In genomic region chr4:4801013-4801412, GRCh38 we compare ENCODE assay signal across 24 cellular contexts. TPM values are rescaled to one million over a fixed set of nuclear protein-coding genes. Genes with fewer than 3 reads are reported as not detected.
DNase-seq lines count a peak whose midpoint lies in the region; TF ChIP-seq lines count a peak whose summit lies in the region.
"Had no signal": no experiment of that assay in that cellular context is flagged by ENCODE, and none has a peak within 500 bp of the region (broad histone marks: within the 10 kb centered on the region; RNA-seq: fewer than 3 reads in every experiment).

No MANE protein-coding gene starts in this region.

- in situ Hi-C loops in brain microvascular endothelial cell (cut with HindIII; ENCODE audit: low pct_ligation_motif_present, low sequenced_read_pairs), result no loop called here

- peak; percentile 56 for DNase-seq in AG04449 (ENCODE audit: low read depth, low spot score)
- peak; percentile 50 for DNase-seq in HFFc6
- DNase-seq in brain microvascular endothelial cell, result peak; percentile 21
- DNase-seq in mesenchymal stem cell, result no peak
- DNase-seq in NCI-H1694 (lab: John Stamatoyannopoulos, UW), result no peak
- no peak for DNase-seq in mesenteric fat pad (ENCODE audit: low spot score)
- no peak for DNase-seq in CD8-positive, alpha-beta memory T cell
- no peak for DNase-seq in NK-92 (lab: John Stamatoyannopoulos, UW; ENCODE audit: unreplicated experiment)
- DNase-seq: activated CD4-positive, alpha-beta T cell treated with anti-CD3 and anti-CD28 coated beads for 36 hours; activated naive CD4-positive, alpha-beta T cell treated with Interleukin-2 at 50 U/mL for 16 hours; activated T-cell treated with anti-CD3 and anti-CD28 coated beads, Interleukin-2, amount 50 U/mL, for 48 hours; DMS153; GOT3; KG1; mesendoderm; naive thymus-derived CD8-positive, alpha-beta T cell; NCI-H1436 treated with DMSO at 0.1 percent for 48 hours; NCI-H526; RPMI8226; T-helper 17 cell had no signal

- H3K4me1 ChIP-seq in mesenchymal stem cell (ENCODE audit: control insufficient read depth, insufficient read depth, low read depth, low read length), result peaks cover 2% of the 10 kb centered on the region
- H3K4me1 ChIP-seq in CD8-positive, alpha-beta memory T cell (ENCODE audit: insufficient read depth, low read length), result no peaks in the 10 kb centered on the region
- H3K4me1 ChIP-seq: parathyroid adenoma, right atrium auricular region had no signal

- 0 out of 2 replicates have a peak, but pooled peaks cover 4% of the 10 kb centered on the region for H3K36me3 Mint-ChIP-seq in HFFc6 (ENCODE audit: low read depth)
- H3K36me3 Mint-ChIP-seq in CD8-positive, alpha-beta memory T cell, result peaks cover 0 to 8% (median 0%) of the 10 kb centered on the region in 3 donors

- POLR2A ChIA-PET in AG04449 (lab: Yijun Ruan, JAX), result interaction anchor here (0.8 to 1.2 kb wide), 2 partner anchors 9 to 10 kb away, joined by 3 to 6 read pairs; no protein-coding TSS in a partner anchor
- POLR2A ChIA-PET in CD8-positive, alpha-beta memory T cell (lab: Charles Lee), result no interaction called here

- H3K27me3 ChIP-seq in brain microvascular endothelial cell (replicated peaks) (no peaks in the 10 kb centered on the region), mesenchymal stem cell (ENCODE audit: control insufficient read depth in 1 of 2, insufficient read depth in 1 of 2, low read length in 2 of 2) (peaks cover 0 to 8% of the 10 kb centered on the region in 2 experiments)
- no peaks in the 10 kb centered on the region for H3K27me3 ChIP-seq in CD8-positive, alpha-beta memory T cell (ENCODE audit: insufficient read depth, low read length, poor library complexity, severe bottlenecking)
- H3K27me3 ChIP-seq: right atrium auricular region had no signal

- no peaks in the 10 kb centered on the region for H3K36me3 ChIP-seq in brain microvascular endothelial cell (replicated peaks)
- H3K36me3 ChIP-seq in mesenchymal stem cell (ENCODE audit: control insufficient read depth in 1 of 2, insufficient read depth in 2 of 2, low read depth in 1 of 2, low read length in 2 of 2), result no peaks in the 10 kb centered on the region
- no peaks in the 10 kb centered on the region for H3K36me3 ChIP-seq in CD8-positive, alpha-beta memory T cell (ENCODE audit: insufficient read depth, low read length)
- H3K36me3 ChIP-seq: right atrium auricular region had no signal

- H2AFZ ChIP-seq in mesenchymal stem cell (ENCODE audit: low read depth, low read length), result no peak overlapping the region
- H2AFZ ChIP-seq: parathyroid adenoma had no signal

- no peak for TF ChIP-seq CTCF in AG04449 (IDR thresholded peaks at IDR 0.05; ENCODE audit: insufficient read depth, low read length, missing control alignments)
- no peak for TF ChIP-seq CTCF in HFFc6 (IDR thresholded peaks at IDR 0.05)
- no peak for TF ChIP-seq CTCF in brain microvascular endothelial cell (IDR thresholded peaks at IDR 0.05; ENCODE audit: low read depth, low read length, missing control alignments)

- no peak overlapping the region for H3K4me2 ChIP-seq in mesenchymal stem cell (ENCODE audit: low read length, poor library complexity, severe bottlenecking)

- H3K4me3 ChIP-seq in AG04449 (ENCODE audit: low read depth, low read length) (no peak overlapping the region), brain microvascular endothelial cell (ENCODE audit: low read depth, low read length) (no peak overlapping the region), mesenchymal stem cell (ENCODE audit: insufficient read depth in 1 of 2, low read depth in 1 of 2, low read length in 2 of 2) (no peak overlapping the region)
- no peak overlapping the region for H3K4me3 ChIP-seq in CD8-positive, alpha-beta memory T cell (ENCODE audit: low read length)
- H3K4me3 ChIP-seq: right atrium auricular region had no signal

- H3K4ac ChIP-seq in mesenchymal stem cell (ENCODE audit: low read depth in 1 of 2, low read length in 2 of 2), result no peak overlapping the region

- no peaks in the 10 kb centered on the region for H3K9me3 Mint-ChIP-seq in HFFc6
- peaks cover 6 to 34% (median 13%) of the 10 kb centered on the region in 5 donors for H3K9me3 Mint-ChIP-seq in CD8-positive, alpha-beta memory T cell
- H3K9me3 Mint-ChIP-seq: dendritic cell treated with granulocyte-macrophage colony-stimulating factor and Interleukin-4, amounts not matched to agents 40 ng/mL and 50 ng/mL, for 4 days had no signal

- no peak overlapping the region for H2AK5ac ChIP-seq in mesenchymal stem cell (ENCODE audit: low read length, severe bottlenecking)

- H3K4me1 Mint-ChIP-seq in HFFc6 (ENCODE audit: low read depth), result peaks cover 16% of the 10 kb centered on the region
- H3K4me1 Mint-ChIP-seq in CD8-positive, alpha-beta memory T cell, result no peaks in the 10 kb centered on the region
- H3K4me1 Mint-ChIP-seq: activated CD4-positive, alpha-beta T cell treated with anti-CD3 and anti-CD28 coated beads for 36 hours; naive thymus-derived CD8-positive, alpha-beta T cell had no signal

- no peak overlapping the region for H2BK12ac ChIP-seq in mesenchymal stem cell (ENCODE audit: low read length in 2 of 2)

- H3K79me1 ChIP-seq in mesenchymal stem cell (replicated peaks; ENCODE audit: low read length, poor library complexity, severe bottlenecking), result no peaks in the 10 kb centered on the region

- no peak overlapping the region for H4K8ac ChIP-seq in mesenchymal stem cell (ENCODE audit: low read length)

- H3K18ac ChIP-seq in mesenchymal stem cell (ENCODE audit: low read depth in 1 of 2, low read length in 2 of 2), result no peak overlapping the region

- no peak overlapping the region for H3K14ac ChIP-seq in mesenchymal stem cell (ENCODE audit: low read length in 2 of 2)

- no peak overlapping the region for H4K91ac ChIP-seq in mesenchymal stem cell (ENCODE audit: low read length)

- H3K9ac ChIP-seq in mesenchymal stem cell (ENCODE audit: low read length), result peak overlapping the region; percentile 53
- H3K9ac ChIP-seq: parathyroid adenoma had no signal

- H3K9me3 ChIP-seq in mesenchymal stem cell (ENCODE audit: control insufficient read depth, low read length), result no peaks in the 10 kb centered on the region
- H3K9me3 ChIP-seq in CD8-positive, alpha-beta memory T cell (ENCODE audit: low read length), result no peaks in the 10 kb centered on the region
- H3K9me3 ChIP-seq: right atrium auricular region had no signal

- peak overlapping the region; percentile 50; the same call in 1 of the 2 replicates for H3K4me3 Mint-ChIP-seq in HFFc6
- no peak overlapping the region for H3K4me3 Mint-ChIP-seq in CD8-positive, alpha-beta memory T cell
- H3K4me3 Mint-ChIP-seq: activated CD4-positive, alpha-beta T cell treated with anti-CD3 and anti-CD28 coated beads for 36 hours; dendritic cell treated with granulocyte-macrophage colony-stimulating factor and Interleukin-4, amounts not matched to agents 40 ng/mL and 50 ng/mL, for 4 days; naive thymus-derived CD8-positive, alpha-beta T cell; stimulated activated naive CD8-positive, alpha-beta T cell treated with anti-CD3 and anti-CD28 coated beads, Interleukin-15, Interleukin-2, amounts not matched to agents 100 ng/mL and 50 ng/mL, for 24 hours; T-helper 17 cell had no signal

- no peak overlapping the region for H2BK120ac ChIP-seq in mesenchymal stem cell (ENCODE audit: low read depth, low read length)

- CTCF ChIA-PET in AG04449 (lab: Yijun Ruan, JAX), result interaction anchor here (1.3 kb wide), 1 partner anchor 9 kb away, joined by 5 read pairs; no protein-coding TSS in a partner anchor
- CTCF ChIA-PET in CD8-positive, alpha-beta memory T cell (lab: Charles Lee), result no interaction called here

- no peak overlapping the region for H3K27ac ChIP-seq in brain microvascular endothelial cell
- H3K27ac ChIP-seq in mesenchymal stem cell (ENCODE audit: low read length, poor library complexity, severe bottlenecking), result peak overlapping the region; percentile 15
- no peak overlapping the region for H3K27ac ChIP-seq in CD8-positive, alpha-beta memory T cell (ENCODE audit: low read depth, low read length)
- H3K27ac ChIP-seq: parathyroid adenoma, right atrium auricular region had no signal

- WGBS in mesenchymal stem cell, result 93% methylated on average over 2 of the region's 3 CpGs

- no peak overlapping the region for H2BK5ac ChIP-seq in mesenchymal stem cell (ENCODE audit: low read depth, low read length, poor library complexity, severe bottlenecking)

- H3K27ac Mint-ChIP-seq in HFFc6, result no peak overlapping the region
- H3K27ac Mint-ChIP-seq in CD8-positive, alpha-beta memory T cell, result no peak overlapping the region
- H3K27ac Mint-ChIP-seq: activated CD4-positive, alpha-beta T cell treated with anti-CD3 and anti-CD28 coated beads for 36 hours; dendritic cell treated with granulocyte-macrophage colony-stimulating factor and Interleukin-4, amounts not matched to agents 40 ng/mL and 50 ng/mL, for 4 days; naive thymus-derived CD8-positive, alpha-beta T cell; stimulated activated naive CD8-positive, alpha-beta T cell treated with anti-CD3 and anti-CD28 coated beads, Interleukin-15, Interleukin-2, amounts not matched to agents 100 ng/mL and 50 ng/mL, for 24 hours; T-helper 17 cell had no signal

- H3K23ac ChIP-seq in mesenchymal stem cell (ENCODE audit: low read length in 2 of 2), result no peak overlapping the region

- no peak overlapping the region for H2BK15ac ChIP-seq in mesenchymal stem cell (ENCODE audit: low read depth, poor library complexity, severe bottlenecking)

- peaks cover 24% of the 10 kb centered on the region for H3K27me3 Mint-ChIP-seq in HFFc6 (ENCODE audit: insufficient read depth)
- peaks cover 11% of the 10 kb centered on the region in 2 donors for H3K27me3 Mint-ChIP-seq in CD8-positive, alpha-beta memory T cell

RNA-seq across cellular contexts. Expression of gene MSX1, which starts 58.5 kb away (rescaled TPM):
- total RNA-seq in HFFc6 (2021; fragmentation: NEBNext Ultra II Directional; extraction: Animal tissue kit (Norgen Biotek cat#: 25700)), result 1 to 10 TPM; 5.5 to 8.6 (median 7.2) TPM
- 3.9 TPM for polyA plus RNA-seq in mesenchymal stem cell (2013, experiment 1 of 2)
- 4.2 TPM for polyA plus RNA-seq in mesenchymal stem cell (2013, experiment 2 of 2)
- 38.9 TPM for total RNA-seq in mesenteric fat pad
- under 1 TPM; 0.11 to 0.24 TPM for total RNA-seq in CD8-positive, alpha-beta memory T cell
- not detected for polyA plus RNA-seq in CD8-positive, alpha-beta memory T cell
- total RNA-seq: naive thymus-derived CD8-positive, alpha-beta T cell; T-helper 17 cell had no signal
- polyA plus RNA-seq: naive thymus-derived CD8-positive, alpha-beta T cell had no signal

Comparison
In these comparisons a context has a peak if more than half of its experiments do, and no peak if none do; other contexts are left out.
1. DNase-seq: peak in AG04449 (single experiment), HFFc6 (single experiment) and brain microvascular endothelial cell (single experiment); none in mesenchymal stem cell (single experiment), NCI-H1694 (single experiment), mesenteric fat pad (single experiment), CD8-positive, alpha-beta memory T cell (0 of 5) and NK-92 (single experiment).
2. RNA of gene MSX1, which starts 58.5 kb away (total RNA-seq): 38.9 TPM in mesenteric fat pad (single experiment) and 5.5 to 8.6 TPM in HFFc6; 0.11 to 0.24 TPM in CD8-positive, alpha-beta memory T cell; every median in the first group is over 4 times any median in the second.